11 cellular contexts compared by ENCODE assay signal in the genomic region with DNA sequence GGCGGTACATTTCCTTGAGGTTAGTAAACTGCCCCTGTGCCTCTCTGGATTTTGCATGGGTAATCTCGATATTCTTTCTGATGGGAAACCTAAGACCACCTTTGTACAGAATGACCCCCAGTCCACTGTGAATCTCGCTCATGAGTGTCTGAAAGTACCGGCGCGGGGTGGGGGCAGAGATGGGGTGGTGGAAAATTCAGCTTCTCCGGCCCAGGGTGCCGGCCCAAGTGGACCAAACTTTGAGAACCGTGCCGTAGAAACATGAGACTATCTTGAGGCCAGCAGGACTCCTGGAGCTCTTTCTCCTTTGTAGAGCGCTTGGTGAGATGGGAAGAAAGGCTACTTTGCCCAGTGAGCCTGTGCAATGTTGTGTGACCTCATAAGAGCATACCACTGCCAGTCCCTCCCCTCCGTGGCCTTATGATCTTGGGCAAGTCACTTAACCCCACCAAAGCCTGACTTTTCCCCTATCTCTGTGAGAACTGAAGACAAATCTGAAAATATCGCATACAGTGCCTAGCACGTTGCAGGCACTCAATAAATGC. TPM values are rescaled to one million over a fixed set of nuclear protein-coding genes. Genes with fewer than 3 reads are reported as not detected.
A peak's percentile ranks its signal among the peaks of the same experiment; 100 is the strongest.
DNase-seq lines count a peak whose midpoint lies in the region; ATAC-seq, FAIRE-seq and TF ChIP-seq lines count a peak whose summit lies in the region.
"Had no signal": no experiment of that assay in that cellular context is flagged by ENCODE, and none has a peak within 500 bp of the region (broad histone marks: within the 10 kb centered on the region; RNA-seq: fewer than 3 reads in every experiment).

No MANE protein-coding gene starts in this region.

- CTCF ChIA-PET in HEK293 (lab: Yijun Ruan, JAX), result interaction anchor here (0.7 to 5.2 kb wide), 4 partner anchors 11 to 339 kb away, joined by 3 to 23 read pairs (median 4); no protein-coding TSS in a partner anchor

- 71 to 77% (median 75%) methylated on average over 14 of the region's 14 CpGs for WGBS in spleen, 5 donors

- H3K4me1 ChIP-seq in HEK293 (ENCODE audit: control insufficient read depth, insufficient read depth, low read length) (no peaks in the 10 kb centered on the region), kidney (ENCODE audit: control insufficient read depth in 1 of 2, insufficient read depth in 1 of 2, low read depth in 1 of 2, low read length in 2 of 2) (peaks cover 0 to 4% of the 10 kb centered on the region in 2 donors), spleen (peaks cover 0 to 5% (median 0%) of the 10 kb centered on the region in 6 donors)

- intact Hi-C loops in dorsolateral prefrontal cortex (cut with DNase I) (no loop called here), kidney (cut with DNase I) (no loop called here), spleen (cut with DNase I; ENCODE audit: low total_unique reads) (no loop called here), head of caudate nucleus (cut with DNase I) (no loop called here)

- no peak for TF ChIP-seq POLR2A in spleen (IDR thresholded peaks at IDR 0.05)

- H3K9ac ChIP-seq in kidney (ENCODE audit: low read length in 2 of 2), result no peak overlapping the region

- H3K27me3 ChIP-seq in dorsolateral prefrontal cortex, result peaks cover 0 to 31% (median 3%) of the 10 kb centered on the region in 45 donors
- peaks cover 0 to 51% (median 8%) of the 10 kb centered on the region in 7 donors for H3K27me3 ChIP-seq in spleen (replicated peaks in 1 of 7)

- no peak for FAIRE-seq in kidney (lab: Jason Lieb, UNC)

- H3K27ac ChIP-seq in HEK293 (ENCODE audit: extremely low read depth, low read depth, low read length) (no peak overlapping the region), dorsolateral prefrontal cortex (no peak overlapping the region), kidney (ENCODE audit: low read depth in 2 of 2, low read length in 2 of 2) (no peak overlapping the region), spleen (no peak overlapping the region)
- H3K27ac ChIP-seq: neutrophil had no signal

- DNase-seq in dorsolateral prefrontal cortex (no peak), kidney (peak; percentile 53), spleen (no peak), head of caudate nucleus (no peak), GF-D8 (lab: John Stamatoyannopoulos, UW) (no peak)
- DNase-seq in activated naive CD4-positive, alpha-beta T cell treated with anti-CD3 and anti-CD28 coated beads, Interleukin-2, amount 50 U/mL, for 16 hours, result no peak
- DNase-seq: NCI-H1436 treated with DMSO at 0.1 percent for 48 hours, SHP77 treated with DMSO at 0.1 percent for 48 hours had no signal

- no peaks in the 10 kb centered on the region for H3K9me3 ChIP-seq in HEK293 (ENCODE audit: control insufficient read depth, insufficient read depth, low read depth, low read length)
- H3K9me3 ChIP-seq in kidney (ENCODE audit: control insufficient read depth in 1 of 2, low read length in 2 of 2), result peaks cover 2 to 5% of the 10 kb centered on the region in 2 donors
- peaks cover 0 to 15% (median 8%) of the 10 kb centered on the region in 8 donors for H3K9me3 ChIP-seq in spleen
- H3K9me3 ChIP-seq: neutrophil had no signal

- no peak for TF ChIP-seq CTCF in HEK293 (tag by site-specific recombination; IDR thresholded peaks at IDR 0.05)
- no peak for TF ChIP-seq CTCF in dorsolateral prefrontal cortex (IDR thresholded peaks at IDR 0.05 in 54 of 56, conservative IDR thresholded peaks at IDR 0.05 in 2 of 56; ENCODE audit: low read depth in 1 of 56, partially characterized antibody in 56 of 56)
- TF ChIP-seq CTCF in kidney (IDR thresholded peaks at IDR 0.05; ENCODE audit: borderline replicate concordance, extremely low read depth, insufficient read depth), result no peak
- TF ChIP-seq CTCF in spleen (IDR thresholded peaks at IDR 0.05 in 8 of 11, conservative IDR thresholded peaks at IDR 0.05 in 3 of 11), result no peak

- POLR2A ChIA-PET in HEK293 (lab: Yijun Ruan, JAX), result interaction anchor here (0.7 kb wide), 1 partner anchor 12 kb away, joined by 3 read pairs; no protein-coding TSS in a partner anchor

- H3K36me3 ChIP-seq in HEK293 (ENCODE audit: control insufficient read depth in 2 of 2, insufficient read depth in 1 of 2, low read length in 2 of 2), result no peaks in the 10 kb centered on the region
- no peaks in the 10 kb centered on the region for H3K36me3 ChIP-seq in kidney (ENCODE audit: control insufficient read depth in 1 of 2, insufficient read depth in 2 of 2, low read length in 2 of 2)
- H3K36me3 ChIP-seq in spleen, result no peaks in the 10 kb centered on the region
- H3K36me3 ChIP-seq: neutrophil had no signal

- no peak for ATAC-seq in GM21723 (IDR thresholded peaks at IDR 0.05; ENCODE audit: unreplicated experiment)

- H3K4me3 ChIP-seq in HEK293 (ENCODE audit: low read depth, low read length) (peak overlapping the region; percentile 24; the same call in 1 of the 2 replicates), dorsolateral prefrontal cortex (peak overlapping the region in 51 of 59 donors; percentile 11 to 65 (median 51)), kidney (ENCODE audit: low read length in 2 of 2) (peak overlapping the region; percentile 59 to 63), spleen (peak overlapping the region in 6 of 8 donors; percentile 0 to 55 (median 16))

TF ChIP-seq in HEK293, 187 proteins besides CTCF, POLR2A, EP300 and RAD21:
- no peak for TF ChIP-seq ZNF146 (tag by site-specific recombination; IDR thresholded peaks at IDR 0.05)
- no peak for TF ChIP-seq RBAK (tag by site-specific recombination; IDR thresholded peaks at IDR 0.05)
- TF ChIP-seq SETDB1 (IDR thresholded peaks at IDR 0.05; ENCODE audit: insufficient read length, low read length), result no peak
- TF ChIP-seq ZNF354C (tag by site-specific recombination; IDR thresholded peaks at IDR 0.05; ENCODE audit: borderline replicate concordance, low read depth), result no peak
- TF ChIP-seq OSR2 (tag by site-specific recombination; IDR thresholded peaks at IDR 0.05), result no peak
- TF ChIP-seq, protein P1, sequence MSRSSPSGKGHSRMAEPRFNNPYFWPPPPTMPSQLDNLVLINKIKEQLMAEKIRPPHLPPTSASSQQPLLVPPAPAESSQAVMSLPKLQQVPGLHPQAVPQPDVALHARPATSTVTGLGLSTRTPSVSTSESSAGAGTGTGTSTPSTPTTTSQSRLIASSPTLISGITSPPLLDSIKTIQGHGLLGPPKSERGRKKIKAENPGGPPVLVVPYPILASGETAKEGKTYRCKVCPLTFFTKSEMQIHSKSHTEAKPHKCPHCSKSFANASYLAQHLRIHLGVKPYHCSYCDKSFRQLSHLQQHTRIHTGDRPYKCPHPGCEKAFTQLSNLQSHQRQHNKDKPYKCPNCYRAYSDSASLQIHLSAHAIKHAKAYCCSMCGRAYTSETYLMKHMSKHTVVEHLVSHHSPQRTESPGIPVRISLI (tag by site-specific recombination; IDR thresholded peaks at IDR 0.05), result no peak
- TF ChIP-seq ZNF776 (tag by site-specific recombination; IDR thresholded peaks at IDR 0.05; ENCODE audit: borderline replicate concordance), result no peak
- TF ChIP-seq ZNF416 (tag by site-specific recombination; IDR thresholded peaks at IDR 0.05), result no peak
- no peak for TF ChIP-seq SP3 (tag by site-specific recombination; IDR thresholded peaks at IDR 0.05)
- TF ChIP-seq ZNF626 (tag by site-specific recombination; IDR thresholded peaks at IDR 0.05), result no peak
- no peak for TF ChIP-seq ZNF133 (tag by site-specific recombination; IDR thresholded peaks at IDR 0.05)
- TF ChIP-seq ZNF169 (tag by site-specific recombination; IDR thresholded peaks at IDR 0.05), result no peak
- no peak for TF ChIP-seq ZNF785 (tag by site-specific recombination; IDR thresholded peaks at IDR 0.05)
- TF ChIP-seq, protein P2, sequence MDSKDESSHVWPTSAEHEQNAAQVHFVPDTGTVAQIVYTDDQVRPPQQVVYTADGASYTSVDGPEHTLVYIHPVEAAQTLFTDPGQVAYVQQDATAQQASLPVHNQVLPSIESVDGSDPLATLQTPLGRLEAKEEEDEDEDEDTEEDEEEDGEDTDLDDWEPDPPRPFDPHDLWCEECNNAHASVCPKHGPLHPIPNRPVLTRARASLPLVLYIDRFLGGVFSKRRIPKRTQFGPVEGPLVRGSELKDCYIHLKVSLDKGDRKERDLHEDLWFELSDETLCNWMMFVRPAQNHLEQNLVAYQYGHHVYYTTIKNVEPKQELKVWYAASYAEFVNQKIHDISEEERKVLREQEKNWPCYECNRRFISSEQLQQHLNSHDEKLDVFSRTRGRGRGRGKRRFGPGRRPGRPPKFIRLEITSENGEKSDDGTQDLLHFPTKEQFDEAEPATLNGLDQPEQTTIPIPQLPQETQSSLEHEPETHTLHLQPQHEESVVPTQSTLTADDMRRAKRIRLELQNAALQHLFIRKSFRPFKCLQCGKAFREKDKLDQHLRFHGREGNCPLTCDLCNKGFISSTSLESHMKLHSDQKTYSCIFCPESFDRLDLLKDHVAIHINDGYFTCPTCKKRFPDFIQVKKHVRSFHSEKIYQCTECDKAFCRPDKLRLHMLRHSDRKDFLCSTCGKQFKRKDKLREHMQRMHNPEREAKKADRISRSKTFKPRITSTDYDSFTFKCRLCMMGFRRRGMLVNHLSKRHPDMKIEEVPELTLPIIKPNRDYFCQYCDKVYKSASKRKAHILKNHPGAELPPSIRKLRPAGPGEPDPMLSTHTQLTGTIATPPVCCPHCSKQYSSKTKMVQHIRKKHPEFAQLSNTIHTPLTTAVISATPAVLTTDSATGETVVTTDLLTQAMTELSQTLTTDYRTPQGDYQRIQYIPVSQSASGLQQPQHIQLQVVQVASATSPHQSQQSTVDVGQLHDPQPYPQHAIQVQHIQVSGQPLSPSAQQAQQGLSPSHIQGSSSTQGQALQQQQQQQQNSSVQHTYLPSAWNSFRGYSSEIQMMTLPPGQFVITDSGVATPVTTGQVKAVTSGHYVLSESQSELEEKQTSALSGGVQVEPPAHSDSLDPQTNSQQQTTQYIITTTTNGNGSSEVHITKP (tag by site-specific recombination; IDR thresholded peaks at IDR 0.05), result no peak
- TF ChIP-seq ZNF2 (tag by site-specific recombination; IDR thresholded peaks at IDR 0.05), result no peak

RNA-seq across cellular contexts. Expression of a gene that starts 40.3 kb away (rescaled TPM):
- 1 to 10 TPM in 47 of 120 experiments, under 1 TPM in 47, not detected in 26; 0.10 to 3.0 (median 0.98) TPM for total RNA-seq in dorsolateral prefrontal cortex
- 17.8 TPM for total RNA-seq in kidney
- polyA plus RNA-seq in kidney (ENCODE audit: insufficient read depth, low read depth, low replicate concordance), result 29.2 TPM
- 10 to 100 TPM in 4 of 7 donors, 1 to 10 TPM in 3; 2.4 to 19.6 (median 11.5) TPM for total RNA-seq in spleen
- polyA plus RNA-seq in spleen, result under 1 TPM; 0.26 to 0.83 (median 0.54) TPM
